In genomic region chr21:18529253-18529652, GRCh38 we compare ENCODE assay signal across 12 cellular contexts.
DNase-seq lines count a peak whose midpoint lies in the region; ATAC-seq, FAIRE-seq and TF ChIP-seq lines count a peak whose summit lies in the region.
"Had no signal": no experiment of that assay in that cellular context is flagged by ENCODE, and none has a peak within 500 bp of the region (broad histone marks: within the 10 kb centered on the region; RNA-seq: fewer than 3 reads in every experiment).

No MANE protein-coding gene starts in this region.

- H3K4me1 ChIP-seq in endothelial cell of umbilical vein (ENCODE audit: control insufficient read depth, extremely low read depth, insufficient read depth, low read length), result peaks cover 8% of the 10 kb centered on the region
- peaks cover 7% of the 10 kb centered on the region; the same call in 1 of the 2 replicates for H3K4me1 ChIP-seq in HAP-1

- H3K9ac ChIP-seq in endothelial cell of umbilical vein (replicated peaks; ENCODE audit: extremely low read depth, insufficient read depth, low read length), result no peak overlapping the region

- H4K20me1 ChIP-seq in endothelial cell of umbilical vein (replicated peaks; ENCODE audit: control insufficient read depth, extremely low read depth, insufficient read depth, low read length), result no peaks in the 10 kb centered on the region

- no peak for TF ChIP-seq POLR2A in endothelial cell of umbilical vein (IDR thresholded peaks at IDR 0.05; ENCODE audit: low read depth, low read length)

- CTCF ChIA-PET in endothelial cell of umbilical vein (lab: Charles Lee), result interaction anchor here (0.8 to 1.5 kb wide), 4 partner anchors 12 to 36 kb away, joined by 3 to 5 read pairs (median 4); no protein-coding TSS in a partner anchor

- BruUV-seq in endothelial cell of umbilical vein (replicated peaks; lab: Mats Ljungman, UMichigan), result no TSS peak

- H3K27me3 ChIP-seq in endothelial cell of umbilical vein (ENCODE audit: control insufficient read depth in 2 of 2, insufficient read depth in 2 of 2, low read length in 2 of 2), result no peaks in the 10 kb centered on the region
- no peaks in the 10 kb centered on the region for H3K27me3 ChIP-seq in HAP-1 (ENCODE audit: low read depth)

- no peak overlapping the region for H3K27ac ChIP-seq in endothelial cell of umbilical vein (ENCODE audit: insufficient read depth, low read depth, low read length)

- peak; percentile 88 for FAIRE-seq in endothelial cell of umbilical vein (lab: Jason Lieb, UNC)

- POLR2A ChIA-PET in endothelial cell of umbilical vein (lab: Charles Lee), result no interaction called here

- intact Hi-C loops in endothelial cell of umbilical vein (cut with micrococcal nuclease), result loop anchor here (1.0 to 10.0 kb wide), 3 partner anchors 16 to 186 kb away; no protein-coding TSS in a partner anchor

- no peak overlapping the region for H3K4me2 ChIP-seq in endothelial cell of umbilical vein (ENCODE audit: insufficient read depth, low read length)

- no peak overlapping the region for H3K4me3 ChIP-seq in endothelial cell of umbilical vein (replicated peaks in 1 of 3; ENCODE audit: insufficient read depth in 1 of 3, low read depth in 1 of 3, low read length in 3 of 3)
- H3K4me3 ChIP-seq in HAP-1, result no peak overlapping the region

- TF ChIP-seq CTCF in endothelial cell of umbilical vein (IDR thresholded peaks at IDR 0.05; ENCODE audit: extremely low read depth in 1 of 2, insufficient read depth in 1 of 2, low read depth in 1 of 2, low read length in 2 of 2), result no peak

- DNase-seq in HS-5 (ENCODE audit: low read depth) (peak; percentile 92), NCI-H748 (lab: John Stamatoyannopoulos, UW; ENCODE audit: unreplicated experiment) (peak; percentile 89), endothelial cell of umbilical vein (ENCODE audit: low read depth, low spot score) (peak; percentile 91), renal cortical epithelial cell (ENCODE audit: low read depth) (peak; percentile 1), AML-193 (lab: John Stamatoyannopoulos, UW) (no peak), HAP-1 (ENCODE audit: low spot score in 2 of 2) (no peak)
- DNase-seq: activated CD8-positive, alpha-beta T cell treated with anti-CD3 and anti-CD28 coated beads for 36 hours; NCI-H2029 treated with DMSO at 0.1 percent for 48 hours; stimulated activated CD4-positive, alpha-beta T cell treated with anti-CD3 and anti-CD28 coated beads, Interleukin-12 subunit alpha, Interleukin-12 subunit beta, amount 100 ng/mL, for 4 hours; stimulated activated CD8-positive, alpha-beta memory T cell treated with anti-CD3 and anti-CD28 coated beads, Interleukin-4, amount 100 ng/mL, for 48 hours; T-helper 1 cell had no signal

- dilution Hi-C loops in endothelial cell of umbilical vein (cut with MboI; ENCODE audit: extremely low pct_ligation_motif_present, low sequenced_read_pairs), result no loop called here

- H3K9me3 ChIP-seq in endothelial cell of umbilical vein (replicated peaks; ENCODE audit: control insufficient read depth, insufficient read depth, low read length) (no peaks in the 10 kb centered on the region), HAP-1 (no peaks in the 10 kb centered on the region)

- H2AFZ ChIP-seq in endothelial cell of umbilical vein (ENCODE audit: low read depth, low read length), result no peak overlapping the region

- no peaks in the 10 kb centered on the region for H3K79me2 ChIP-seq in endothelial cell of umbilical vein (ENCODE audit: control insufficient read depth, insufficient read depth, low read length)

- no peak for ATAC-seq in GM18520 (IDR thresholded peaks at IDR 0.05; ENCODE audit: unreplicated experiment)
- ATAC-seq: activated CD8-positive, alpha-beta T cell treated with anti-CD3 and anti-CD28 coated beads for 36 hours had no signal

- H3K9me1 ChIP-seq in endothelial cell of umbilical vein (replicated peaks; ENCODE audit: control insufficient read depth, extremely low read depth, insufficient read depth, low read length), result no peaks in the 10 kb centered on the region

- H3K36me3 ChIP-seq in endothelial cell of umbilical vein (ENCODE audit: control insufficient read depth in 2 of 2, extremely low read depth in 1 of 2, insufficient read depth in 2 of 2, low read length in 2 of 2) (no peaks in the 10 kb centered on the region), HAP-1 (replicated peaks) (no peaks in the 10 kb centered on the region)

- in situ Hi-C loops in HAP-1 (cut with MboI; ENCODE audit: low sequenced_read_pairs), result no loop called here

TF ChIP-seq in endothelial cell of umbilical vein, 7 proteins besides CTCF, POLR2A, EP300 and RAD21:
- TF ChIP-seq MYC (IDR thresholded peaks at IDR 0.05; ENCODE audit: low read depth, low read length) (no peak), MAX (IDR thresholded peaks at IDR 0.05; ENCODE audit: insufficient read depth, insufficient read length) (no peak), POLR2AphosphoS5 (IDR thresholded peaks at IDR 0.05; ENCODE audit: insufficient read depth, low read depth, low read length) (peak; percentile 43), JUN (IDR thresholded peaks at IDR 0.05; ENCODE audit: borderline replicate concordance, insufficient read depth, insufficient read length, low read depth) (peak; percentile 71), EZH2 (IDR thresholded peaks at IDR 0.05; ENCODE audit: borderline replicate concordance, low read depth, low read length, severe bottlenecking) (no peak), FOS (IDR thresholded peaks at IDR 0.05; ENCODE audit: borderline replicate concordance, insufficient read depth, low read length) (peak; percentile 92), GATA2 (IDR thresholded peaks at IDR 0.05; ENCODE audit: insufficient read depth, insufficient read length, low read depth, low read length) (no peak)
TF ChIP-seq in endothelial cell of umbilical vein: peak in this region for 3.

Comparison
In these comparisons a context has a peak if more than half of its experiments do, and no peak if none do; other contexts are left out.
1. DNase-seq: peak in HS-5 (single experiment), NCI-H748 (single experiment), endothelial cell of umbilical vein (single experiment) and renal cortical epithelial cell (single experiment); none in AML-193 (0 of 2) and HAP-1 (0 of 2).